In genomic region chr20:36871640-36872570, GRCh38 we compare ENCODE assay signal across 33 cellular contexts. TPM values are rescaled to one million over a fixed set of nuclear protein-coding genes. Genes with fewer than 3 reads are reported as not detected.
A peak's percentile ranks its signal among the peaks of the same experiment; 100 is the strongest.
DNase-seq lines count a peak whose midpoint lies in the region; ATAC-seq, FAIRE-seq and TF ChIP-seq lines count a peak whose summit lies in the region.
"Had no signal": no experiment of that assay in that cellular context is flagged by ENCODE, and none has a peak within 500 bp of the region (broad histone marks: within the 10 kb centered on the region; RNA-seq: fewer than 3 reads in every experiment).

No MANE protein-coding gene starts in this region.

- no peak overlapping the region for H2AFZ ChIP-seq in H1 (ENCODE audit: low read length)

- no peaks in the 10 kb centered on the region for H3K36me3 ChIP-seq in BLaER1 treated with 17β-estradiol and CSF1 and Interleukin-3, amounts not matched to agents 10 nM and 100 nM
- H3K36me3 ChIP-seq in H1 (ENCODE audit: control insufficient read depth in 2 of 4, insufficient read depth in 4 of 4, low read length in 3 of 4) = no peaks in the 10 kb centered on the region
- H3K36me3 ChIP-seq: pancreas, Peyer's patch had no signal

- H3K36me3 Mint-ChIP-seq in natural killer cell treated with Interleukin-12 subunit alpha and Interleukin-12 subunit beta and Interleukin-15 and Interleukin-18, amount 100 ng/mL, for 72 hours = no peaks in the 10 kb centered on the region
- peaks cover 3% of the 10 kb centered on the region for H3K36me3 Mint-ChIP-seq in T-cell
- no peaks in the 10 kb centered on the region for H3K36me3 Mint-ChIP-seq in stimulated activated memory B cell treated with anti-CD40 and anti-IgM and Interleukin-4, amounts not matched to agents 10 μg/mL and 1 μg/mL and 100 μg/mL, for 72 hours

- no peak overlapping the region for H3K27ac ChIP-seq in BLaER1 treated with 17β-estradiol and CSF1 and Interleukin-3, amounts not matched to agents 10 nM and 100 nM
- H3K27ac ChIP-seq in H1 (ENCODE audit: low read depth, low read length) = no peak overlapping the region
- H3K27ac ChIP-seq: A549, pancreas, skin epidermis had no signal

- H3K4me1 Mint-ChIP-seq in natural killer cell treated with Interleukin-12 subunit alpha and Interleukin-12 subunit beta and Interleukin-15 and Interleukin-18, amount 100 ng/mL, for 72 hours (ENCODE audit: low read depth in 2 of 2) = peaks cover 0 to 10% of the 10 kb centered on the region in 2 donors
- H3K4me1 Mint-ChIP-seq in T-cell = no peaks in the 10 kb centered on the region
- H3K4me1 Mint-ChIP-seq in stimulated activated memory B cell treated with anti-CD40 and anti-IgM and Interleukin-4, amounts not matched to agents 10 μg/mL and 1 μg/mL and 100 μg/mL, for 72 hours = peaks cover 22% of the 10 kb centered on the region
- H3K4me1 Mint-ChIP-seq: central memory CD8-positive, alpha-beta T cell; nephron had no signal

- H3K14ac ChIP-seq in H1 (ENCODE audit: insufficient read length) = no peak overlapping the region

- H2BK15ac ChIP-seq in H1 (ENCODE audit: low read length) = peak overlapping the region; percentile 31; the same call in 1 of the 2 replicates

- no peak overlapping the region for H2BK20ac ChIP-seq in H1 (ENCODE audit: low read length)

- H3K27me3 ChIP-seq in BLaER1 treated with 17β-estradiol and CSF1 and Interleukin-3, amounts not matched to agents 10 nM and 100 nM = no peaks in the 10 kb centered on the region
- 0 out of 7 replicates have a peak, but pooled peaks cover 0 to under 1% (median 0%) of the 10 kb centered on the region in 4 experiments for H3K27me3 ChIP-seq in H1 (replicated peaks in 1 of 4; ENCODE audit: control insufficient read depth in 3 of 4, extremely low read depth in 1 of 4, insufficient read depth in 3 of 4, low read length in 3 of 4)
- H3K27me3 ChIP-seq: pancreas, Peyer's patch had no signal

- H2BK120ac ChIP-seq in H1 (replicated peaks; ENCODE audit: low read depth, low read length) = no peak overlapping the region

- CTCF ChIA-PET in H1 (lab: Charles Lee; ENCODE audit: partially characterized antibody) (interaction anchor here (0.5 to 5.0 kb wide), 14 partner anchors 7 to 138 kb away, joined by 3 to 26 read pairs (median 4); no protein-coding TSS in a partner anchor), T-cell (lab: Charles Lee) (interaction anchor here in 1 of 2 donors (0.5 to 0.6 kb wide), 2 partner anchors 64 to 153 kb away, joined by 5 to 13 read pairs; no protein-coding TSS in a partner anchor)

- no peaks in the 10 kb centered on the region for H3K79me2 ChIP-seq in H1 (ENCODE audit: control insufficient read depth in 1 of 2, insufficient read depth in 2 of 2, low read length in 2 of 2)

- no peak for TF ChIP-seq POLR2A in H1 (IDR thresholded peaks at IDR 0.05; ENCODE audit: control extremely low read depth in 1 of 2, low read depth in 2 of 2, low read length in 2 of 2)

- no peak overlapping the region for H3K4ac ChIP-seq in H1 (replicated peaks; ENCODE audit: insufficient read length, low read depth, low read length)

- H3K4me3 ChIP-seq in BLaER1 treated with 17β-estradiol and CSF1 and Interleukin-3, amounts not matched to agents 10 nM and 100 nM = no peak overlapping the region
- no peak overlapping the region for H3K4me3 ChIP-seq in H1 (ENCODE audit: extremely low read depth in 1 of 4, insufficient read depth in 2 of 4, low read depth in 3 of 4, low read length in 4 of 4)
- H3K4me3 ChIP-seq: A549, pancreas, Peyer's patch, skin epidermis had no signal

- no peak overlapping the region for H3K27ac Mint-ChIP-seq in natural killer cell treated with Interleukin-12 subunit alpha and Interleukin-12 subunit beta and Interleukin-15 and Interleukin-18, amount 100 ng/mL, for 72 hours
- H3K27ac Mint-ChIP-seq in T-cell = no peak overlapping the region
- H3K27ac Mint-ChIP-seq in stimulated activated memory B cell treated with anti-CD40 and anti-IgM and Interleukin-4, amounts not matched to agents 10 μg/mL and 1 μg/mL and 100 μg/mL, for 72 hours = no peak overlapping the region
- H3K27ac Mint-ChIP-seq: dendritic cell treated with granulocyte-macrophage colony-stimulating factor and Interleukin-4, amounts not matched to agents 40 ng/mL and 50 ng/mL, for 4 days; nephron had no signal

- TF ChIP-seq EP300 in H1 (IDR thresholded peaks at IDR 0.05; ENCODE audit: borderline replicate concordance in 1 of 2, low read depth in 2 of 2, low read length in 2 of 2) = no peak

- TF ChIP-seq RAD21 in H1 (IDR thresholded peaks at IDR 0.05 in 1 of 2, conservative IDR thresholded peaks at IDR 0.05 in 1 of 2; ENCODE audit: low read depth in 2 of 2, low read length in 2 of 2) = no peak

- H4K8ac ChIP-seq in H1 (ENCODE audit: extremely low read depth, insufficient read depth, low read length) = no peak overlapping the region; the same call in 1 of the 2 replicates

- DNase-seq in SW480 (ENCODE audit: low spot score) = peak; percentile 71
- DNase-seq in H1 (ENCODE audit: low read depth in 1 of 2, low spot score in 2 of 2) = no peak
- DNase-seq in natural killer cell treated with Interleukin-12 subunit alpha and Interleukin-12 subunit beta and Interleukin-15 and Interleukin-18, amount 100 ng/mL, for 72 hours (ENCODE audit: low spot score) = peak; percentile 41
- DNase-seq in T-cell = no peak
- no peak for DNase-seq in globus pallidus (ENCODE audit: low spot score)
- DNase-seq: activated CD4-positive, alpha-beta T cell treated with anti-CD3 and anti-CD28 coated beads, Interleukin-2, amount 50 U/mL, for 48 hours; activated CD8-positive, alpha-beta memory T cell treated with anti-CD3 and anti-CD28 coated beads, Interleukin-2, amount 50 U/mL, for 4 hours; activated naive CD4-positive, alpha-beta T cell; DMS 273 treated with DMSO at 0.1 percent for 48 hours; EL; H7; Kasumi-1; NCI-H1436 treated with DMSO at 0.1 percent for 48 hours; retina; SIG-M5; stimulated activated naive CD8-positive, alpha-beta T cell treated with anti-CD3 and anti-CD28 coated beads, Interleukin-15, Interleukin-2, amounts not matched to agents 100 U/mL and 50 U/mL, for 24 hours; SW 1271; T1000 had no signal

- no peak overlapping the region for H3K4me3 Mint-ChIP-seq in natural killer cell treated with Interleukin-12 subunit alpha and Interleukin-12 subunit beta and Interleukin-15 and Interleukin-18, amount 100 ng/mL, for 72 hours
- no peak overlapping the region for H3K4me3 Mint-ChIP-seq in T-cell
- no peak overlapping the region for H3K4me3 Mint-ChIP-seq in stimulated activated memory B cell treated with anti-CD40 and anti-IgM and Interleukin-4, amounts not matched to agents 10 μg/mL and 1 μg/mL and 100 μg/mL, for 72 hours
- H3K4me3 Mint-ChIP-seq: central memory CD8-positive, alpha-beta T cell; dendritic cell treated with granulocyte-macrophage colony-stimulating factor and Interleukin-4, amounts not matched to agents 40 ng/mL and 50 ng/mL, for 4 days; nephron had no signal

- FAIRE-seq in H1 (lab: Jason Lieb, UNC) = no peak
- FAIRE-seq: A549, GM12892, islet of Langerhans, pancreas, urothelium cell line had no signal

- TF ChIP-seq CTCF in H1 (IDR thresholded peaks at IDR 0.05; ENCODE audit: control extremely low read depth in 1 of 3, insufficient read depth in 1 of 3, low read depth in 1 of 3, low read length in 3 of 3) = no peak

- peak; percentile 46 to 50 for ATAC-seq in natural killer cell treated with Interleukin-12 subunit alpha and Interleukin-12 subunit beta and Interleukin-15 and Interleukin-18, amount 100 ng/mL, for 72 hours
- ATAC-seq in HG02973 (IDR thresholded peaks at IDR 0.05; ENCODE audit: unreplicated experiment) = no peak
- ATAC-seq in T-cell (replicated peaks in 1 of 4) = no peak
- ATAC-seq in stimulated activated memory B cell treated with anti-CD40 and anti-IgM and Interleukin-4, amounts not matched to agents 10 μg/mL and 1 μg/mL and 100 μg/mL, for 72 hours = no peak
- ATAC-seq: pancreas; stimulated activated naive CD8-positive, alpha-beta T cell treated with anti-CD3 and anti-CD28 coated beads, Interleukin-15, Interleukin-2, amounts not matched to agents 100 U/mL and 50 U/mL, for 24 hours had no signal

- no peak overlapping the region for H2AK5ac ChIP-seq in H1 (ENCODE audit: low read depth, low read length)

- no peak overlapping the region for H2BK5ac ChIP-seq in H1 (ENCODE audit: low read depth, low read length)

- no peaks in the 10 kb centered on the region for H3K79me1 ChIP-seq in H1 (ENCODE audit: low read depth, low read length)

- H3K56ac ChIP-seq in H1 (replicated peaks; ENCODE audit: insufficient read length, low read depth, low read length) = no peak overlapping the region

- H4K20me1 ChIP-seq in BLaER1 treated with 17β-estradiol and CSF1 and Interleukin-3, amounts not matched to agents 10 nM and 100 nM = no peaks in the 10 kb centered on the region
- no peaks in the 10 kb centered on the region for H4K20me1 ChIP-seq in H1 (replicated peaks in 1 of 2; ENCODE audit: control insufficient read depth in 1 of 2, insufficient read depth in 2 of 2, low read length in 2 of 2)

- no peak overlapping the region for H3K23ac ChIP-seq in H1 (ENCODE audit: insufficient read length)

- POLR2A ChIA-PET in H1 (lab: Charles Lee; ENCODE audit: partially characterized antibody) (interaction anchor here (1.0 to 1.2 kb wide), 2 partner anchors 10 to 17 kb away, joined by 4 to 5 read pairs; no protein-coding TSS in a partner anchor), T-cell (lab: Charles Lee) (interaction anchor here in 1 of 2 donors (0.7 kb wide), 1 partner anchor 336 kb away, joined by 6 read pairs; no protein-coding TSS in a partner anchor)

- no peaks in the 10 kb centered on the region for H3K9me3 ChIP-seq in BLaER1 treated with 17β-estradiol and CSF1 and Interleukin-3, amounts not matched to agents 10 nM and 100 nM (replicated peaks in 1 of 11)
- no peaks in the 10 kb centered on the region for H3K9me3 ChIP-seq in H1 (ENCODE audit: insufficient read depth in 2 of 2, low read depth in 1 of 2, low read length in 1 of 2)
- H3K9me3 ChIP-seq: A549, pancreas, Peyer's patch had no signal

- H3K18ac ChIP-seq in H1 (ENCODE audit: extremely low read depth, low read length) = no peak overlapping the region

- H3K9ac ChIP-seq in BLaER1 treated with 17β-estradiol and CSF1 and Interleukin-3, amounts not matched to agents 10 nM and 100 nM = no peak overlapping the region
- H3K9ac ChIP-seq in H1 (replicated peaks in 1 of 4; ENCODE audit: extremely low read depth in 1 of 4, low read depth in 3 of 4, low read length in 3 of 4) = no peak overlapping the region

- no peaks in the 10 kb centered on the region for H3K27me3 Mint-ChIP-seq in natural killer cell treated with Interleukin-12 subunit alpha and Interleukin-12 subunit beta and Interleukin-15 and Interleukin-18, amount 100 ng/mL, for 72 hours
- no peaks in the 10 kb centered on the region for H3K27me3 Mint-ChIP-seq in T-cell
- H3K27me3 Mint-ChIP-seq in stimulated activated memory B cell treated with anti-CD40 and anti-IgM and Interleukin-4, amounts not matched to agents 10 μg/mL and 1 μg/mL and 100 μg/mL, for 72 hours = no peaks in the 10 kb centered on the region
- H3K27me3 Mint-ChIP-seq: central memory CD8-positive, alpha-beta T cell had no signal

- H4K91ac ChIP-seq in H1 (replicated peaks; ENCODE audit: insufficient read length, low read length) = no peak overlapping the region

- peak overlapping the region; percentile 29 to 67 (median 49) for H3K4me2 ChIP-seq in BLaER1 treated with 17β-estradiol and CSF1 and Interleukin-3, amounts not matched to agents 10 nM and 100 nM
- no peak overlapping the region for H3K4me2 ChIP-seq in H1 (ENCODE audit: insufficient read depth in 1 of 2, low read depth in 2 of 2, low read length in 2 of 2)
- H3K4me2 ChIP-seq: A549 had no signal

- 94% methylated on average over 16 of the region's 16 CpGs; no CpG with 5 or more reads in 1 of the 2 experiments for WGBS in H1 (ENCODE audit: extremely low coverage in 1 of 2, insufficient coverage in 1 of 2, insufficient read length in 1 of 2, insufficient replicate concordance in 2 of 2, low coverage in 1 of 2, low lambda C conversion rate in 2 of 2, missing lambda C conversion rate in 1 of 2), 2 experiments

- no peak overlapping the region for H2BK12ac ChIP-seq in H1 (ENCODE audit: low read depth, low read length)

- no peak overlapping the region for H4K5ac ChIP-seq in H1 (ENCODE audit: insufficient read length, low read depth, low read length)

- no peaks in the 10 kb centered on the region for H3K23me2 ChIP-seq in H1 (ENCODE audit: low read depth, low read length)

- peaks cover 41 to 61% (median 54%) of the 10 kb centered on the region in 10 experiments for H3K4me1 ChIP-seq in BLaER1 treated with 17β-estradiol and CSF1 and Interleukin-3, amounts not matched to agents 10 nM and 100 nM
- no peaks in the 10 kb centered on the region; a peak in 2 of 7 replicates for H3K4me1 ChIP-seq in H1 (replicated peaks in 1 of 4; ENCODE audit: control insufficient read depth in 3 of 4, insufficient read depth in 4 of 4, low read length in 3 of 4)
- H3K4me1 ChIP-seq: A549, pancreas had no signal

- no peaks in the 10 kb centered on the region for H3K9me3 Mint-ChIP-seq in natural killer cell treated with Interleukin-12 subunit alpha and Interleukin-12 subunit beta and Interleukin-15 and Interleukin-18, amount 100 ng/mL, for 72 hours
- no peaks in the 10 kb centered on the region for H3K9me3 Mint-ChIP-seq in T-cell
- no peaks in the 10 kb centered on the region for H3K9me3 Mint-ChIP-seq in stimulated activated memory B cell treated with anti-CD40 and anti-IgM and Interleukin-4, amounts not matched to agents 10 μg/mL and 1 μg/mL and 100 μg/mL, for 72 hours
- H3K9me3 Mint-ChIP-seq: central memory CD8-positive, alpha-beta T cell; dendritic cell treated with granulocyte-macrophage colony-stimulating factor and Interleukin-4, amounts not matched to agents 40 ng/mL and 50 ng/mL, for 4 days; nephron had no signal

RNA-seq across cellular contexts. Expression of gene TLDC2, which starts 4.0 kb away (rescaled TPM):
- 0.23 and 0.34 TPM in 2 replicates for total RNA-seq in H1 (2021; fragmentation: NEBNext Ultra II Directional; extraction: Animal tissue kit (Norgen Biotek cat#: 25700))
- polyA plus RNA-seq in H1 (2011; rRNA removed) = 0.20 and 0.29 TPM in 2 replicates
- 0.25 TPM for polyA plus RNA-seq in H1 (2011; cell fraction: cytosol; rRNA removed)
- 0.17 TPM for polyA plus RNA-seq in H1 (2011; cell fraction: nucleus; rRNA removed)
- 0.42 to 0.85 TPM (median 0.63 TPM) in 4 replicates for polyA plus RNA-seq in H1 (2012, experiment 1 of 2)
- polyA plus RNA-seq in H1 (2012, experiment 2 of 2) = 0.37 TPM
- 0.06 TPM for polyA plus RNA-seq in H1 (2013, experiment 1 of 2)
- polyA plus RNA-seq in H1 (2013, experiment 2 of 2) = 0.13 TPM
- polyA minus RNA-seq in H1 (2011; rRNA and poly(A)+ RNA removed) = 0.20 TPM in 1 of 2 replicates, not detected in the other
- not detected for polyA minus RNA-seq in H1 (2011; cell fraction: cytosol; rRNA and poly(A)+ RNA removed)
- polyA minus RNA-seq in H1 (2011; cell fraction: nucleus; rRNA and poly(A)+ RNA removed) = 0.60 TPM
- under 1 TPM in 1 of 2 donors, not detected in 1; 0.39 TPM for total RNA-seq in natural killer cell treated with Interleukin-12 subunit alpha and Interleukin-12 subunit beta and Interleukin-15 and Interleukin-18, amount 100 ng/mL, for 72 hours
- under 1 TPM in 1 of 5 donors, not detected in 4; 0.33 TPM for total RNA-seq in T-cell
- total RNA-seq: fibroblast of villous mesenchyme, temporal lobe had no signal

Comparison
In these comparisons a context has a peak if more than half of its experiments do, and no peak if none do; other contexts are left out.
1. H3K4me2 ChIP-seq: peak in BLaER1 treated with 17β-estradiol and CSF1 and Interleukin-3, amounts not matched to agents 10 nM and 100 nM (11 of 11); none in H1 (0 of 2).
2. DNase-seq: peak in SW480 (single experiment) and natural killer cell treated with Interleukin-12 subunit alpha and Interleukin-12 subunit beta and Interleukin-15 and Interleukin-18, amount 100 ng/mL, for 72 hours (single experiment); none in H1 (0 of 2), T-cell (0 of 34) and globus pallidus (single experiment).
3. ATAC-seq: peak in natural killer cell treated with Interleukin-12 subunit alpha and Interleukin-12 subunit beta and Interleukin-15 and Interleukin-18, amount 100 ng/mL, for 72 hours (2 of 2); none in HG02973 (single experiment), T-cell (0 of 4) and stimulated activated memory B cell treated with anti-CD40 and anti-IgM and Interleukin-4, amounts not matched to agents 10 μg/mL and 1 μg/mL and 100 μg/mL, for 72 hours (single experiment).